12 cellular contexts compared by ENCODE assay signal in the genomic region with DNA sequence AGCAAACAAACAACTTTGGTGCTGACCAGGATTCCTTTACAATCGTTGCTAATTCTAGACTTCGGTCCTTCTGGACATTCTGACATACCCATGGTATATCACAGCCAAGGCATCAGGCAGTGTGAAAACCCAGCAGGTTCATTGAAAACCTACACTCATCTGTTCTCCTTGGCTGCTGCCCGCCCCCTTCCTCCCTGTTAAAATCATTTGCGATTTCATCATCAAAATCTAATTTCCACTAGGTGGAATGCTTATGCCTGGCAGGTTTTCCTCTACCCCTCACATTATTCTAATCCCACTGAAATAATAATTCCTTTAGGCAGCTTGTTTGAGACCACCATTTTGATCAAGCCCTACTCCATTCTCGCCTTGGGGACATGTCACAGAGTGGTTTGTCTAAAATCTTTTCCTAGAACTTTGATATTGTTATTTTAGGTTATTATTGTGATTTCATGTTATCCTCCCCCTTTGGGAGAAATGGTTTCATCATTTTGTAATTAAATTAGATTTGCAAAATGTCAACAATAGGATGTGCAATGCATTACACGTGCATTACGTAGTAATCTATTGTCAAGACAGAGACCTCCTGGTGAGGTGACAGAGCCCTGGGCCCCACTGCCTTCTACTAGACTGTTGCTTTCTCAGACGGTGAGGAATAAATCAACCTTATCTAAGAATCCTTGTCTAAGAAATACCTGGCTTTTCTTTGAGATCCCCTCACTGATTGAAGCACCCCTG.
"Had no signal": no experiment of that assay in that cellular context is flagged by ENCODE, and none has a peak within 500 bp of the region (broad histone marks: within the 10 kb centered on the region; RNA-seq: fewer than 3 reads in every experiment).

No MANE protein-coding gene starts in this region.

- H3K27ac ChIP-seq: body of pancreas, colonic mucosa, foreskin keratinocyte, tibial nerve, uterus had no signal

- H3K9me3 ChIP-seq: body of pancreas, colonic mucosa, tibial nerve, uterus had no signal

- H3K4me1 ChIP-seq: body of pancreas, colonic mucosa, tibial nerve, uterus had no signal

- H3K27me3 ChIP-seq: body of pancreas, colonic mucosa, foreskin keratinocyte, tibial nerve, uterus had no signal

- H3K36me3 ChIP-seq: colonic mucosa, uterus had no signal

- H3K4me3 ChIP-seq: body of pancreas, colonic mucosa, tibial nerve, uterus had no signal

- ATAC-seq: body of pancreas; foreskin keratinocyte; stimulated activated memory B cell treated with anti-CD40 and anti-IgM and Interleukin-4, amounts not matched to agents 10 μg/mL and 1 μg/mL and 100 μg/mL, for 72 hours; T-cell had no signal

- DNase-seq: activated CD4-positive, alpha-beta T cell treated with anti-CD3 and anti-CD28 coated beads for 1 hour; activated CD4-positive, alpha-beta T cell treated with anti-CD3 and anti-CD28 coated beads, Interleukin-2, amount 50 U/mL, for 48 hours; amygdala; body of pancreas; central memory CD4-positive, alpha-beta T cell; colonic mucosa; effector CD4-positive, alpha-beta T cell; foreskin keratinocyte; T-cell; uterus had no signal
